In the genomic region with DNA sequence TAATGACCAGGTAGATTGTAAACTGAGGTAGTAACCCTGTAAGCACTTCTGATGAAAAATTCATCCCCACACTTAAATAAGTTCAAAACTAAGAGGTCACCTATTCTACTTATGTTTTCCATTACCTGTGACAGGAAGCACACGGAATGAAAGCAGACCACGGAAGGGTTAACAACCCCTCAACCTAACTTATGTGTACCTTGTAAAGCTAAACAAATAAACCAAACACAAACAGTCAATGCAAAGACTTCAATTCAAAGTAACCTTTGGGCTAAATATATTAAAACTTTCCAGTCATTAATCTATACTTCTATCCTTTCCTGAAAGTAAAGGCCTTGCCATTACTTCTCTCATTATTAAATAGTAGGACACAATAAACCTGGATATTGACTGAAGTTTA, we compare ENCODE assay signal across 25 cellular contexts. TPM values are rescaled to one million over a fixed set of nuclear protein-coding genes. Genes with fewer than 3 reads are reported as not detected.
DNase-seq lines count a peak whose midpoint lies in the region; ATAC-seq and TF ChIP-seq lines count a peak whose summit lies in the region.
"Had no signal": no experiment of that assay in that cellular context is flagged by ENCODE, and none has a peak within 500 bp of the region (broad histone marks: within the 10 kb centered on the region; RNA-seq: fewer than 3 reads in every experiment).

No MANE protein-coding gene starts in this region.

- CTCF ChIA-PET in activated naive CD4-positive, alpha-beta T cell treated with anti-CD3 and anti-CD28 coated beads for 36 hours (lab: Charles Lee) = interaction anchor here (0.6 to 1.3 kb wide), 3 partner anchors 9 to 402 kb away, joined by 3 read pairs; a partner anchor contains a TSS

- intact Hi-C loops in activated naive CD4-positive, alpha-beta T cell treated with anti-CD3 and anti-CD28 coated beads for 36 hours (cut with micrococcal nuclease) = no loop called here
- intact Hi-C loops in thyroid gland (cut with DNase I) = no loop called here

- H3K27ac ChIP-seq in KMS-11 (no peak overlapping the region), thyroid gland (peak overlapping the region; percentile 37 to 59 (median 58))
- H3K27ac ChIP-seq: ovary, Peyer's patch, SJCRH30 had no signal

- H3K9me3 Mint-ChIP-seq in activated naive CD4-positive, alpha-beta T cell treated with anti-CD3 and anti-CD28 coated beads for 36 hours = no peaks in the 10 kb centered on the region
- no peaks in the 10 kb centered on the region for H3K9me3 Mint-ChIP-seq in activated naive CD8-positive, alpha-beta T cell treated with anti-CD3 and anti-CD28 coated beads, Interleukin-2, amount 50 U/mL, for 24 hours
- H3K9me3 Mint-ChIP-seq: activated B cell treated with CpG ODN at 0.5 μM for 24 hours; H9; T-helper 2 cell treated with Interferon-gamma antibody and Interleukin-4, amounts not matched to agents 5 μg/mL and 100 μg/mL, for 36 hours had no signal

- H3K4me1 Mint-ChIP-seq in activated naive CD4-positive, alpha-beta T cell treated with anti-CD3 and anti-CD28 coated beads for 36 hours (ENCODE audit: low read depth) = peaks cover 31% of the 10 kb centered on the region
- peaks cover 23% of the 10 kb centered on the region for H3K4me1 Mint-ChIP-seq in activated naive CD8-positive, alpha-beta T cell treated with anti-CD3 and anti-CD28 coated beads, Interleukin-2, amount 50 U/mL, for 24 hours

- peaks cover 53% of the 10 kb centered on the region for H3K36me3 Mint-ChIP-seq in activated naive CD4-positive, alpha-beta T cell treated with anti-CD3 and anti-CD28 coated beads for 36 hours (ENCODE audit: low read depth)
- peaks cover 65% of the 10 kb centered on the region for H3K36me3 Mint-ChIP-seq in activated naive CD8-positive, alpha-beta T cell treated with anti-CD3 and anti-CD28 coated beads, Interleukin-2, amount 50 U/mL, for 24 hours (ENCODE audit: low read depth)

- no peak overlapping the region for H3K9ac ChIP-seq in KMS-11

- peaks cover 14% of the 10 kb centered on the region; the same call in 1 of the 2 replicates for H3K36me3 ChIP-seq in KMS-11 (ENCODE audit: insufficient read depth)
- peaks cover 16 to 19% of the 10 kb centered on the region in 2 donors for H3K36me3 ChIP-seq in thyroid gland
- H3K36me3 ChIP-seq: ovary had no signal

- peak overlapping the region; percentile 83 for H3K27ac Mint-ChIP-seq in activated naive CD4-positive, alpha-beta T cell treated with anti-CD3 and anti-CD28 coated beads for 36 hours
- no peak overlapping the region for H3K27ac Mint-ChIP-seq in activated naive CD8-positive, alpha-beta T cell treated with anti-CD3 and anti-CD28 coated beads, Interleukin-2, amount 50 U/mL, for 24 hours
- H3K27ac Mint-ChIP-seq: activated B cell treated with CpG ODN at 0.5 μM for 24 hours; H9; T-helper 2 cell treated with Interferon-gamma antibody and Interleukin-4, amounts not matched to agents 5 μg/mL and 100 μg/mL, for 36 hours had no signal

- H2AFZ ChIP-seq in KMS-11 (ENCODE audit: low read depth) = no peak overlapping the region

- no peaks in the 10 kb centered on the region for H3K27me3 Mint-ChIP-seq in activated naive CD4-positive, alpha-beta T cell treated with anti-CD3 and anti-CD28 coated beads for 36 hours (ENCODE audit: low read depth)
- H3K27me3 Mint-ChIP-seq in activated naive CD8-positive, alpha-beta T cell treated with anti-CD3 and anti-CD28 coated beads, Interleukin-2, amount 50 U/mL, for 24 hours = no peaks in the 10 kb centered on the region
- H3K27me3 Mint-ChIP-seq: activated B cell treated with CpG ODN at 0.5 μM for 24 hours had no signal

- 0 out of 2 replicates have a peak overlapping the region, but pooled peaks have one; percentile 0 for H3K4me2 ChIP-seq in KMS-11

- WGBS in thyroid gland, 2 donors = 76 to 77% methylated on average over 2 of the region's 2 CpGs

- H3K79me2 ChIP-seq in KMS-11 (ENCODE audit: insufficient read depth, low read depth) = peaks cover 73% of the 10 kb centered on the region

- H3K4me3 Mint-ChIP-seq in activated naive CD4-positive, alpha-beta T cell treated with anti-CD3 and anti-CD28 coated beads for 36 hours = no peak overlapping the region
- peak overlapping the region; percentile 56 for H3K4me3 Mint-ChIP-seq in activated naive CD8-positive, alpha-beta T cell treated with anti-CD3 and anti-CD28 coated beads, Interleukin-2, amount 50 U/mL, for 24 hours
- H3K4me3 Mint-ChIP-seq: activated B cell treated with CpG ODN at 0.5 μM for 24 hours; H9; T-helper 2 cell treated with Interferon-gamma antibody and Interleukin-4, amounts not matched to agents 5 μg/mL and 100 μg/mL, for 36 hours had no signal

- TF ChIP-seq CTCF in KMS-11 (conservative IDR thresholded peaks at IDR 0.05; ENCODE audit: low read depth, low read length) (no peak), thyroid gland (IDR thresholded peaks at IDR 0.05) (no peak)

- H3K4me1 ChIP-seq in KMS-11 (ENCODE audit: low read depth, poor library complexity, severe bottlenecking) = peaks cover 23% of the 10 kb centered on the region
- peaks cover 21 to 28% of the 10 kb centered on the region in 2 donors for H3K4me1 ChIP-seq in thyroid gland
- H3K4me1 ChIP-seq: SJCRH30 had no signal

- peaks cover 58% of the 10 kb centered on the region for H4K20me1 ChIP-seq in KMS-11 (ENCODE audit: insufficient read depth)

- H3K9me3 ChIP-seq in thyroid gland = no peaks in the 10 kb centered on the region
- H3K9me3 ChIP-seq: ovary, Peyer's patch, SJCRH30 had no signal

- H3K4me3 ChIP-seq in KMS-11 (IDR thresholded peaks at IDR 0.05; ENCODE audit: insufficient read depth, low read depth, low read length) (no peak overlapping the region), thyroid gland (replicated peaks in 1 of 3) (no peak overlapping the region)
- H3K4me3 ChIP-seq: ovary, Peyer's patch, SJCRH30 had no signal

- ATAC-seq in activated naive CD8-positive, alpha-beta T cell treated with anti-CD3 and anti-CD28 coated beads, Interleukin-2, amount 50 U/mL, for 24 hours = no peak
- ATAC-seq in GM19023 (IDR thresholded peaks at IDR 0.05; ENCODE audit: unreplicated experiment) = no peak
- ATAC-seq: esophagus mucosa, right cardiac atrium had no signal

- DNase-seq in activated naive CD4-positive, alpha-beta T cell treated with anti-CD3 and anti-CD28 coated beads for 36 hours = no peak
- no peak for DNase-seq in activated naive CD4-positive, alpha-beta T cell (lab: John Stamatoyannopoulos, UW)
- DNase-seq in activated naive CD8-positive, alpha-beta T cell treated with anti-CD3 and anti-CD28 coated beads, Interleukin-2, amount 50 U/mL, for 24 hours = no peak
- DNase-seq in thyroid gland = no peak
- DNase-seq in Ammon's horn (ENCODE audit: low spot score) = no peak
- DNase-seq: activated B cell treated with CpG ODN at 0.5 μM for 24 hours; activated CD8-positive, alpha-beta memory T cell treated with anti-CD3 and anti-CD28 coated beads for 24 hours; activated gamma-delta T cell; anterior cingulate cortex; central memory CD4-positive, alpha-beta T cell; COR-L47; EL; H9; KBM-7; MV-4-11; NCI-H1694 treated with DMSO at 0.1 percent for 48 hours; ovary; Peyer's patch; right cardiac atrium; SJCRH30; stimulated activated CD8-positive, alpha-beta memory T cell treated with anti-CD3 and anti-CD28 coated beads, Interleukin-4, amount 100 ng/mL, for 48 hours had no signal

- no peak for TF ChIP-seq POLR2A in thyroid gland (IDR thresholded peaks at IDR 0.05)

- H3K27me3 ChIP-seq in KMS-11 (ENCODE audit: insufficient read depth, low read depth) = no peaks in the 10 kb centered on the region
- no peaks in the 10 kb centered on the region for H3K27me3 ChIP-seq in thyroid gland
- H3K27me3 ChIP-seq: ovary, Peyer's patch, SJCRH30 had no signal

RNA-seq across cellular contexts. Expression of a gene that starts 7.0 kb away (rescaled TPM):
- 10 to 100 TPM; 63.7 to 65.6 TPM for total RNA-seq in activated naive CD4-positive, alpha-beta T cell treated with anti-CD3 and anti-CD28 coated beads for 36 hours
- 10 to 100 TPM; 63.0 to 89.8 (median 66.2) TPM for total RNA-seq in thyroid gland

RNA-seq across cellular contexts. Expression of a gene that starts 44.9 kb away (rescaled TPM):
- under 1 TPM; 0.17 to 0.52 TPM for total RNA-seq in activated naive CD4-positive, alpha-beta T cell treated with anti-CD3 and anti-CD28 coated beads for 36 hours
- 1 to 10 TPM; 2.9 to 8.9 (median 4.0) TPM for total RNA-seq in thyroid gland
